8 cellular contexts compared by ENCODE assay signal in the genomic region with DNA sequence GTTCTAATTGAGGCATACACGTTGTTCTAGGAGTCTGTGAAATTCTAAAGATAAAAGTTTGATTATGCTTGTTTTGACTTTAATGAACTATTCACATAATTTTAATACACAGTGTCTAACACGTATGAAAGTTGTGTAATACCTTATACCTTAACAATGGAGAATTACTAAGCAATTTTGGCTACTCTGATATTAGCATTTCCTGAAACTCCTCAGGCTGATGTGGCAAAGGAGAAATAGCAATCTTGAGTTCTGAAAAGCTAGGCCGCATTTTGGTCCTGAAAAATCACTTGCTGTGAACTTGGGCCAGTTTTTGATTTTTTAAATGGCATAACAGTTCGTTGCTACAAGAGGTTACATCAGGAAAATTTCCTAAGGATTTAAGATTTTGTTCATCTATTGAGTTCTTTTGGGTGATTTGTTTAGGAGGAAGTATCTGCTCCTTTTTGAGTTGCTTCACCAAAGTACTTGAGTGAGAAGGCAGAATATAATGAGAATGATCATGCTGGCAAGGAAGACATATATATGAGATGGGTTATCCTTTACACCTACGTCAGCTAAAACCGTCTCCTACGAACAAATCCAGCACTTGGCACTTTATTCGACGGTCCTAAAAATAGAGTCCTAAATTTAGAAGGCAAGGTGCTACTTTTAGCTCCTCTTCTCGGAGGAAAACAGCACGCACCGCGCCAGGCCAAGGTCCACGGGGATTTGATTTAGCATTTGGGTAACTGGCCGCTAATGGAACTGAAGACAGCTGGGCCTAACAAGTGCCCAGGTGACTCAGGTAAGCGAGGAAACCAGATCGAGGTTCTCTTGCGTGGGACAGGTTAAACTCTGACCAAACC. TPM values are rescaled to one million over a fixed set of nuclear protein-coding genes. Genes with fewer than 3 reads are reported as not detected.
DNase-seq lines count a peak whose midpoint lies in the region; ATAC-seq and TF ChIP-seq lines count a peak whose summit lies in the region.

No MANE protein-coding gene starts in this region.

- peaks cover 6 to 13% (median 9%) of the 10 kb centered on the region in 3 donors for H3K27me3 Mint-ChIP-seq in immature natural killer cell (ENCODE audit: low read depth in 3 of 3)

- H3K27ac ChIP-seq in ascending aorta: peak overlapping the region; percentile 99 to 100
- peak overlapping the region; percentile 84 for H3K27ac ChIP-seq in smooth muscle cell (ENCODE audit: low read depth)

- peak overlapping the region; percentile 77 to 95 (median 85) for H3K4me3 Mint-ChIP-seq in immature natural killer cell

- TF ChIP-seq CTCF in ascending aorta (IDR thresholded peaks at IDR 0.05) (no peak), smooth muscle cell (IDR thresholded peaks at IDR 0.05; ENCODE audit: borderline replicate concordance, insufficient read depth, poor library complexity, severe bottlenecking) (no peak)

- 26% methylated on average over 18 of the region's 18 CpGs for WGBS in smooth muscle cell (ENCODE audit: low lambda C conversion rate)

- H4K20me1 ChIP-seq in smooth muscle cell (ENCODE audit: low read depth): peaks cover 27% of the 10 kb centered on the region

- H3K27me3 ChIP-seq in ascending aorta (no peaks in the 10 kb centered on the region), smooth muscle cell (ENCODE audit: low read depth) (no peaks in the 10 kb centered on the region)

- peaks cover 0 to 2% (median 0%) of the 10 kb centered on the region in 6 donors for H3K9me3 Mint-ChIP-seq in immature natural killer cell

- H3F3A ChIP-seq in smooth muscle cell (ENCODE audit: low read depth): no peaks in the 10 kb centered on the region

- no peaks in the 10 kb centered on the region for H3K36me3 Mint-ChIP-seq in immature natural killer cell

- H3K36me3 ChIP-seq in ascending aorta (no peaks in the 10 kb centered on the region), smooth muscle cell (ENCODE audit: low read depth) (no peaks in the 10 kb centered on the region)

- intact Hi-C loops in ascending aorta (cut with DNase I): loop anchor here (1.0 to 2.0 kb wide), 4 partner anchors 33 to 167 kb away; a partner anchor contains a TSS

- DNase-seq in NCI-H2227 treated with DMSO at 0.1 percent for 48 hours (lab: John Stamatoyannopoulos, UW) (peak; percentile 11), NCI-H2227 (lab: John Stamatoyannopoulos, UW; ENCODE audit: unreplicated experiment) (no peak), NCI-H1092 (lab: John Stamatoyannopoulos, UW) (peak; percentile 2), ascending aorta (ENCODE audit: low spot score in 2 of 2) (peak in 1 of 2 donors; percentile 65), immature natural killer cell (peak in 1 of 3 donors; percentile 2), smooth muscle cell (lab: John Stamatoyannopoulos, UW; ENCODE audit: unreplicated experiment) (no peak)

- peaks cover 0 to 21% of the 10 kb centered on the region in 2 donors for H3K4me1 ChIP-seq in ascending aorta
- H3K4me1 ChIP-seq in smooth muscle cell (ENCODE audit: low read depth): peaks cover 24% of the 10 kb centered on the region

- peaks cover 0 to 5% of the 10 kb centered on the region in 2 donors for H3K9me3 ChIP-seq in ascending aorta
- no peaks in the 10 kb centered on the region for H3K9me3 ChIP-seq in smooth muscle cell (replicated peaks; ENCODE audit: low read depth)

- peak overlapping the region; percentile 93 for H3K9ac ChIP-seq in smooth muscle cell (ENCODE audit: low read depth)

- peak overlapping the region; percentile 92 for H3K4me2 ChIP-seq in smooth muscle cell

- H3K4me3 ChIP-seq in ascending aorta: peak overlapping the region; percentile 93 to 94
- H3K4me3 ChIP-seq in smooth muscle cell: peak overlapping the region; percentile 79

- H3K79me2 ChIP-seq in smooth muscle cell (ENCODE audit: low read depth): peaks cover 38% of the 10 kb centered on the region

- ATAC-seq in HG03039 (IDR thresholded peaks at IDR 0.05; ENCODE audit: unreplicated experiment) (no peak), GM19035 (IDR thresholded peaks at IDR 0.05; ENCODE audit: unreplicated experiment) (no peak)

- H2AFZ ChIP-seq in smooth muscle cell (ENCODE audit: low read depth): peak overlapping the region; percentile 99

- peak overlapping the region; percentile 64 to 99 (median 92) for H3K27ac Mint-ChIP-seq in immature natural killer cell

- peaks cover 50 to 54% of the 10 kb centered on the region in 2 donors for H3K4me1 Mint-ChIP-seq in immature natural killer cell

RNA-seq across cellular contexts. Expression of a gene that starts 32.2 kb away (rescaled TPM):
- total RNA-seq in ascending aorta (14.4 TPM), smooth muscle cell (18.6 and 28.4 TPM in 2 replicates)
- polyA plus RNA-seq in immature natural killer cell (10 to 100 TPM; 14.1 to 38.6 (median 27.6) TPM), smooth muscle cell (14.5 and 14.6 TPM in 2 replicates)

Comparison
In these comparisons a context has a peak if more than half of its experiments do, and no peak if none do; other contexts are left out.
1. DNase-seq: peak in NCI-H2227 treated with DMSO at 0.1 percent for 48 hours (single experiment) and NCI-H1092 (single experiment); none in NCI-H2227 (single experiment) and smooth muscle cell (single experiment).